16 cellular contexts compared by ENCODE assay signal in the genomic region with DNA sequence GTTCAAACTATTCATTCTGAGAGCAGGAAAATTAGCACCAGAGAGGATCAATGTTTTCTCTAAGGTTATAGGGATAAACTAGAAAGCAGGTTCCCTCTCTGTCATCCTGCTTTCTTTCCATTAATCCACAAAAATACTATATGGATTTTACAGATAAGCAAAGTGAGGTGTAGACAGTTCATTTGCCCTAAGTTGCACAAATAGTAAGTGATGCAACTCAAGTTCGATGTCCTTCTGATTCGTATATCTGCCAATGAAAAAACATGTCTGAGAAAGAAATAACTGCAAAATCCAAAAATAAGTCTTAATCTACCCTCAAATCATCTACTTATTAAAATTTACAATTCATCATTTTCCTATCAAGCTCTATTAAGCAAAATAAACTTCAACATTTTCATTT.
DNase-seq lines count a peak whose midpoint lies in the region; ATAC-seq, FAIRE-seq and TF ChIP-seq lines count a peak whose summit lies in the region.
"Had no signal": no experiment of that assay in that cellular context is flagged by ENCODE, and none has a peak within 500 bp of the region (broad histone marks: within the 10 kb centered on the region; RNA-seq: fewer than 3 reads in every experiment).

No MANE protein-coding gene starts in this region.

- intact Hi-C loops in HepG2 (cut with micrococcal nuclease; ENCODE audit: unreplicated experiment) = loop anchor here (5.0 kb wide), 2 partner anchors 187 to 1318 kb away; a partner anchor contains a TSS

- DNase-seq in HepG2 (ENCODE audit: low spot score) (no peak), SK-N-MC (ENCODE audit: low read depth, low spot score) (no peak), left lobe of liver (ENCODE audit: low spot score) (no peak), smooth muscle cell (lab: John Stamatoyannopoulos, UW; ENCODE audit: unreplicated experiment) (no peak), OCI-M1 (lab: John Stamatoyannopoulos, UW) (no peak), NCI-H1436 (lab: John Stamatoyannopoulos, UW) (no peak)
- DNase-seq in activated CD8-positive, alpha-beta memory T cell treated with anti-CD3 and anti-CD28 coated beads for 24 hours = no peak
- DNase-seq: DMS79 treated with DMSO at 0.1 percent for 48 hours, GOT3 had no signal

- ATAC-seq in HepG2 (no peak), left lobe of liver (peak; percentile 65)
- ATAC-seq: CD8-positive, alpha-beta T cell had no signal

- H3K4me2 ChIP-seq in HepG2 (ENCODE audit: low read depth, low read length) (no peak overlapping the region), smooth muscle cell (no peak overlapping the region)
- H3K4me2 ChIP-seq: BLaER1 treated with 17β-estradiol and CSF1 and Interleukin-3, amounts not matched to agents 10 nM and 100 nM had no signal

- no peaks in the 10 kb centered on the region for H4K20me1 ChIP-seq in HepG2 (ENCODE audit: insufficient read depth, low read length)
- H4K20me1 ChIP-seq in smooth muscle cell (ENCODE audit: low read depth) = no peaks in the 10 kb centered on the region
- H4K20me1 ChIP-seq: BLaER1 treated with 17β-estradiol and CSF1 and Interleukin-3, amounts not matched to agents 10 nM and 100 nM had no signal

- POLR2A ChIA-PET in HepG2 (lab: Yijun Ruan, JAX) = no interaction called here

- WGBS in liver = 25% methylated on average over 2 of the region's 2 CpGs
- WGBS in HepG2 (ENCODE audit: low lambda C conversion rate) = 5% methylated on average over 2 of the region's 2 CpGs
- 73% methylated on average over 2 of the region's 2 CpGs for WGBS in smooth muscle cell (ENCODE audit: low lambda C conversion rate)

- no peak for TF ChIP-seq POLR2A in HepG2 (IDR thresholded peaks at IDR 0.05; ENCODE audit: insufficient read depth in 1 of 2, low read depth in 2 of 2, low read length in 2 of 2)

- H3K4me3 ChIP-seq in liver (ENCODE audit: low read depth in 1 of 3, low read length in 3 of 3) (no peak overlapping the region), HepG2 (replicated peaks in 1 of 3; ENCODE audit: insufficient read depth in 1 of 3, low read depth in 2 of 3, low read length in 3 of 3) (no peak overlapping the region), SK-N-MC (no peak overlapping the region), smooth muscle cell (no peak overlapping the region)
- H3K4me3 ChIP-seq: BLaER1 treated with 17β-estradiol and CSF1 and Interleukin-3, amounts not matched to agents 10 nM and 100 nM; GM12878; HAP-1 had no signal

- TF ChIP-seq CTCF in liver (IDR thresholded peaks at IDR 0.05; ENCODE audit: low read depth, low read length, missing input control) = no peak
- TF ChIP-seq CTCF in HepG2 (CRISPR knock-in tag; IDR thresholded peaks at IDR 0.05) = no peak
- no peak for TF ChIP-seq CTCF in smooth muscle cell (IDR thresholded peaks at IDR 0.05; ENCODE audit: borderline replicate concordance, insufficient read depth, poor library complexity, severe bottlenecking)

- H3K79me2 ChIP-seq in HepG2 (ENCODE audit: insufficient read depth, low read length) = no peaks in the 10 kb centered on the region
- no peaks in the 10 kb centered on the region for H3K79me2 ChIP-seq in smooth muscle cell (ENCODE audit: low read depth)

- H3K9me3 ChIP-seq in liver (ENCODE audit: control insufficient read depth in 4 of 4, low read length in 3 of 4) = no peaks in the 10 kb centered on the region
- no peaks in the 10 kb centered on the region for H3K9me3 ChIP-seq in HepG2 (ENCODE audit: low read length)
- H3K9me3 ChIP-seq in SK-N-MC (ENCODE audit: low read depth, low read length) = no peaks in the 10 kb centered on the region
- no peaks in the 10 kb centered on the region for H3K9me3 ChIP-seq in smooth muscle cell (replicated peaks; ENCODE audit: low read depth)
- H3K9me3 ChIP-seq: HAP-1 had no signal

- FAIRE-seq in HepG2 (lab: Jason Lieb, UNC) = no peak
- FAIRE-seq: HTR-8/SVneo had no signal

- H3K4me1 ChIP-seq in liver (ENCODE audit: control insufficient read depth in 4 of 4, insufficient read depth in 4 of 4, low read length in 3 of 4) (peaks cover 0 to 3% (median 0%) of the 10 kb centered on the region in 4 donors), HepG2 (ENCODE audit: insufficient read depth, low read length) (no peaks in the 10 kb centered on the region), smooth muscle cell (ENCODE audit: low read depth) (no peaks in the 10 kb centered on the region)
- H3K4me1 ChIP-seq: HAP-1 had no signal

- no peaks in the 10 kb centered on the region for H3K27me3 ChIP-seq in liver (ENCODE audit: control insufficient read depth in 4 of 4, insufficient read depth in 4 of 4, low read length in 3 of 4)
- no peaks in the 10 kb centered on the region for H3K27me3 ChIP-seq in HepG2 (ENCODE audit: control insufficient read depth in 1 of 2, insufficient read depth in 2 of 2, low read length in 2 of 2)
- H3K27me3 ChIP-seq in smooth muscle cell (ENCODE audit: low read depth) = no peaks in the 10 kb centered on the region
- H3K27me3 ChIP-seq: BLaER1 treated with 17β-estradiol and CSF1 and Interleukin-3, amounts not matched to agents 10 nM and 100 nM had no signal

- CTCF ChIA-PET in HepG2 (lab: Yijun Ruan, JAX; ENCODE audit: low intra/inter-chr PET ratio, low total read pairs) = interaction anchor here (1.2 kb wide), 1 partner anchor 1070 kb away, joined by 3 read pairs; no protein-coding TSS in a partner anchor

- H3F3A ChIP-seq in smooth muscle cell (ENCODE audit: low read depth) = no peaks in the 10 kb centered on the region

- TF ChIP-seq EP300 in HepG2 (IDR thresholded peaks at IDR 0.05; ENCODE audit: low read depth in 2 of 2, low read length in 2 of 2) (no peak), HepG2 (CRISPR knock-in tag; IDR thresholded peaks at IDR 0.05; ENCODE audit: borderline replicate concordance) (no peak)

- no TSS peak for BruUV-seq in HepG2 (replicated peaks; lab: Mats Ljungman, UMichigan)

- no peak for TF ChIP-seq RAD21 in liver (IDR thresholded peaks at IDR 0.05)
- no peak for TF ChIP-seq RAD21 in HepG2 (CRISPR knock-in tag; IDR thresholded peaks at IDR 0.05)

- H3K9ac ChIP-seq in liver (ENCODE audit: low read depth in 1 of 2, low read length in 2 of 2) = peak overlapping the region in 1 of 2 donors; percentile 20
- no peak overlapping the region for H3K9ac ChIP-seq in HepG2 (ENCODE audit: insufficient read depth, low read depth, low read length)
- peak overlapping the region; percentile 3 for H3K9ac ChIP-seq in SK-N-MC (ENCODE audit: insufficient read length)
- no peak overlapping the region for H3K9ac ChIP-seq in smooth muscle cell (ENCODE audit: low read depth)
- H3K9ac ChIP-seq: BLaER1 treated with 17β-estradiol and CSF1 and Interleukin-3, amounts not matched to agents 10 nM and 100 nM had no signal

- H3K36me3 ChIP-seq in liver (ENCODE audit: control insufficient read depth in 4 of 4, insufficient read depth in 3 of 4, low read depth in 1 of 4, low read length in 3 of 4) (no peaks in the 10 kb centered on the region), HepG2 (replicated peaks in 1 of 2; ENCODE audit: control insufficient read depth in 1 of 2, insufficient read depth in 2 of 2, low read length in 2 of 2) (no peaks in the 10 kb centered on the region), SK-N-MC (ENCODE audit: insufficient read depth, low read length) (no peaks in the 10 kb centered on the region), smooth muscle cell (ENCODE audit: low read depth) (no peaks in the 10 kb centered on the region)
- H3K36me3 ChIP-seq: BLaER1 treated with 17β-estradiol and CSF1 and Interleukin-3, amounts not matched to agents 10 nM and 100 nM; HAP-1 had no signal

- no peak overlapping the region for H3K27ac ChIP-seq in liver (ENCODE audit: low read depth in 1 of 2, low read length in 2 of 2)
- no peak overlapping the region for H3K27ac ChIP-seq in HepG2 (ENCODE audit: extremely low read length, insufficient read depth, low read length)
- H3K27ac ChIP-seq in SK-N-MC = 0 out of 2 replicates have a peak overlapping the region, but pooled peaks have one; percentile 28
- H3K27ac ChIP-seq in smooth muscle cell (ENCODE audit: low read depth) = no peak overlapping the region
- H3K27ac ChIP-seq: 22Rv1; BLaER1 treated with 17β-estradiol and CSF1 and Interleukin-3, amounts not matched to agents 10 nM and 100 nM had no signal

- in situ Hi-C loops in HepG2 (cut with HindIII; ENCODE audit: extremely low pct_ligation_motif_present, low pct_unique_long_range_greater_than_20kb) = no loop called here

- H2AFZ ChIP-seq in HepG2 (ENCODE audit: low read length) = no peak overlapping the region
- peak overlapping the region; percentile 28 for H2AFZ ChIP-seq in smooth muscle cell (ENCODE audit: low read depth)

TF ChIP-seq in liver, 16 proteins besides CTCF, POLR2A, EP300 and RAD21 (continues in another document):
- TF ChIP-seq HNF4A (conservative IDR thresholded peaks at IDR 0.05) = no peak
- no peak for TF ChIP-seq JUND (IDR thresholded peaks at IDR 0.05)
- no peak for TF ChIP-seq GABPA (IDR thresholded peaks at IDR 0.05 in 1 of 2, conservative IDR thresholded peaks at IDR 0.05 in 1 of 2)

TF ChIP-seq in HepG2, 621 proteins besides CTCF, POLR2A, EP300 and RAD21 (continues in another document):
- no peak for TF ChIP-seq ZNF563 (CRISPR knock-in tag; IDR thresholded peaks at IDR 0.05)
- TF ChIP-seq RORA (CRISPR knock-in tag; IDR thresholded peaks at IDR 0.05) = no peak
- TF ChIP-seq KDM3A (CRISPR knock-in tag; IDR thresholded peaks at IDR 0.05; ENCODE audit: low read depth) = no peak
- no peak for TF ChIP-seq RFX1 (IDR thresholded peaks at IDR 0.05)
- TF ChIP-seq FOSL1 (CRISPR knock-in tag; IDR thresholded peaks at IDR 0.05; ENCODE audit: borderline replicate concordance) = no peak
- TF ChIP-seq ZBTB4 (CRISPR knock-in tag; IDR thresholded peaks at IDR 0.05; ENCODE audit: borderline replicate concordance) = no peak
